ENCODE assay signal across 23 cellular contexts in the genomic region with DNA sequence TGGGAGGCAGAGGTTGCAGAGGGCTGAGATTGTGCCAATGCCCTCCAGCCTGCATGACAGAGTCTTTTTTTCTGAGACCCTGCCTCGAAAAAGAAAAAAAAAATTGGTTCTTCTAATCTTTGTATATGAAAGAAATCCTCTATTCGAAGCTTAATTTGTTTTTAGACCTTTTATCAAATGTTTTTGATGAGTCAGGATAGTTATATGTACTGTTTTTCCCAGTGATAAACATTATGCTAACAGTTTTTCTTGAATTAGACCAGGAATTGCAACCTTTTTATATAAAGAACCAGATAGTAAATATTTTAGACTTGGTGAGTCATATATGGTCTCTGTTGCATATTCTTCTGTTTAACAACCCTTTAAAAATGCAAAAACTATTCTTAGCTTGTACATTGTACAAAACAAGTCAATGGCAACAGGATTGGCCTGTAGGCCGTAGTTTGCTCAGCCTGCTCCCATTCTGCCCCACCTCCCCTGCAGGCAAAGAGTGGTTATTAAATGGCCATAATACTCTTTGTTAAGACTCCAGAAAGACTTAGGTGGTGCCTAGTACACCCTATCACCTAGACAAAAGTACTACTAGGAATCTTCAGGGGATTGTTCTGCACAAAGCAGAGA. TPM values are rescaled to one million over a fixed set of nuclear protein-coding genes. Genes with fewer than 3 reads are reported as not detected.
DNase-seq lines count a peak whose midpoint lies in the region; ATAC-seq, FAIRE-seq and TF ChIP-seq lines count a peak whose summit lies in the region.
"Had no signal": no experiment of that assay in that cellular context is flagged by ENCODE, and none has a peak within 500 bp of the region (broad histone marks: within the 10 kb centered on the region; RNA-seq: fewer than 3 reads in every experiment).

No MANE protein-coding gene starts in this region.

- no peaks in the 10 kb centered on the region for H3K27me3 Mint-ChIP-seq in natural killer cell (ENCODE audit: low read depth in 2 of 2)
- H3K27me3 Mint-ChIP-seq: IgD-negative memory B cell had no signal

- H3K4me3 ChIP-seq in HepG2 (replicated peaks in 1 of 3; ENCODE audit: insufficient read depth in 1 of 3, low read depth in 2 of 3, low read length in 3 of 3), result no peak overlapping the region
- H3K4me3 ChIP-seq in right lobe of liver, result no peak overlapping the region
- no peak overlapping the region for H3K4me3 ChIP-seq in K562
- H3K4me3 ChIP-seq: right atrium auricular region, thyroid gland had no signal

- H2AFZ ChIP-seq in HepG2 (ENCODE audit: low read length) (no peak overlapping the region), K562 (ENCODE audit: low read depth, low read length) (no peak overlapping the region)

- no peak for TF ChIP-seq CTCF in HepG2 (CRISPR knock-in tag; IDR thresholded peaks at IDR 0.05)
- no peak for TF ChIP-seq CTCF in right lobe of liver (IDR thresholded peaks at IDR 0.05)
- TF ChIP-seq CTCF in K562 (IDR thresholded peaks at IDR 0.05 in 2 of 3, conservative IDR thresholded peaks at IDR 0.05 in 1 of 3; ENCODE audit: insufficient read depth in 2 of 3, low read depth in 1 of 3, low read length in 3 of 3), result no peak
- no peak for TF ChIP-seq CTCF in foreskin keratinocyte (conservative IDR thresholded peaks at IDR 0.05)
- TF ChIP-seq CTCF in natural killer cell (IDR thresholded peaks at IDR 0.05), result no peak

- no peaks in the 10 kb centered on the region for H3K9me3 Mint-ChIP-seq in natural killer cell
- H3K9me3 Mint-ChIP-seq: activated naive CD4-positive, alpha-beta T cell treated with anti-CD3 and anti-CD28 coated beads, Interleukin-2, amount 50 U/mL, for 72 hours; IgD-negative memory B cell; nephron had no signal

- POLR2A ChIA-PET in HepG2 (lab: Yijun Ruan, JAX), result no interaction called here
- POLR2A ChIA-PET in K562 (lab: Yijun Ruan, JAX), result no interaction called here

- H3K36me3 ChIP-seq in HepG2 (replicated peaks in 1 of 2; ENCODE audit: control insufficient read depth in 1 of 2, insufficient read depth in 2 of 2, low read length in 2 of 2), result no peaks in the 10 kb centered on the region
- no peaks in the 10 kb centered on the region for H3K36me3 ChIP-seq in right lobe of liver
- H3K36me3 ChIP-seq in K562 (ENCODE audit: control insufficient read depth, insufficient read depth, low read length), result no peaks in the 10 kb centered on the region
- H3K36me3 ChIP-seq: right atrium auricular region, thyroid gland had no signal

- H3K4me1 ChIP-seq in HepG2 (ENCODE audit: insufficient read depth, low read length) (peaks cover 49% of the 10 kb centered on the region), right lobe of liver (peaks cover 0 to 10% (median 2%) of the 10 kb centered on the region in 4 donors), K562 (replicated peaks in 1 of 2; ENCODE audit: control insufficient read depth in 2 of 2, insufficient read depth in 2 of 2, low read length in 2 of 2) (no peaks in the 10 kb centered on the region), foreskin keratinocyte (no peaks in the 10 kb centered on the region)
- H3K4me1 ChIP-seq: Caco-2, right atrium auricular region, thyroid gland had no signal

- no peaks in the 10 kb centered on the region for H3K36me3 Mint-ChIP-seq in natural killer cell

- CTCF ChIA-PET in HepG2 (lab: Yijun Ruan, JAX; ENCODE audit: low intra/inter-chr PET ratio, low total read pairs) (no interaction called here), K562 (lab: Yijun Ruan, JAX; ENCODE audit: low intra/inter-chr PET ratio) (no interaction called here)

- H3K9me3 ChIP-seq in HepG2 (ENCODE audit: low read length) (no peaks in the 10 kb centered on the region), right lobe of liver (no peaks in the 10 kb centered on the region), K562 (replicated peaks; ENCODE audit: control insufficient read depth, insufficient read depth, low read depth, low read length) (no peaks in the 10 kb centered on the region)
- H3K9me3 ChIP-seq: Caco-2, right atrium auricular region, thyroid gland had no signal

- in situ Hi-C loops in HepG2 (cut with HindIII; ENCODE audit: extremely low pct_ligation_motif_present, low pct_unique_long_range_greater_than_20kb) (no loop called here), K562 (cut with MboI) (no loop called here)

- intact Hi-C loops in HepG2 (cut with micrococcal nuclease; ENCODE audit: unreplicated experiment) (no loop called here), right lobe of liver (cut with DNase I) (no loop called here), K562 (cut with micrococcal nuclease) (no loop called here), natural killer cell (cut with micrococcal nuclease) (no loop called here)

- H3K27me3 ChIP-seq in HepG2 (ENCODE audit: control insufficient read depth in 1 of 2, insufficient read depth in 2 of 2, low read length in 2 of 2), result no peaks in the 10 kb centered on the region
- no peaks in the 10 kb centered on the region for H3K27me3 ChIP-seq in right lobe of liver
- H3K27me3 ChIP-seq in K562 (ENCODE audit: control insufficient read depth in 2 of 2, insufficient read depth in 2 of 2, low read length in 2 of 2), result peaks cover 2 to 4% of the 10 kb centered on the region in 2 experiments; a peak in 1 of 5 replicates
- no peaks in the 10 kb centered on the region for H3K27me3 ChIP-seq in foreskin keratinocyte
- H3K27me3 ChIP-seq: right atrium auricular region, thyroid gland had no signal

- 81% methylated on average over 3 of the region's 3 CpGs for WGBS in HepG2 (ENCODE audit: low lambda C conversion rate)
- 84% methylated on average over 2 of the region's 3 CpGs for WGBS in right lobe of liver (ENCODE audit: insufficient coverage, low coverage, low lambda C conversion rate, missing lambda C conversion rate)
- WGBS in K562 (ENCODE audit: insufficient coverage, low coverage, missing lambda C conversion rate), result 0% methylated on average over 3 of the region's 3 CpGs

- H3K27ac Mint-ChIP-seq in natural killer cell, result peak overlapping the region in 1 of 2 donors; percentile 51
- H3K27ac Mint-ChIP-seq: nephron had no signal

- no peaks in the 10 kb centered on the region for H3K9me1 ChIP-seq in K562 (ENCODE audit: control insufficient read depth, insufficient read depth, low read length)

- no peak for DNase-seq in HepG2 (ENCODE audit: low spot score)
- no peak for DNase-seq in right lobe of liver
- no peak for DNase-seq in K562 (ENCODE audit: extremely low read depth in 1 of 4, low spot score in 3 of 4)
- DNase-seq in foreskin keratinocyte, result peak; percentile 14 to 58
- DNase-seq in UCSD-AML1 (lab: John Stamatoyannopoulos, UW; ENCODE audit: unreplicated experiment), result no peak
- no peak for DNase-seq in natural killer cell
- no peak for DNase-seq in DMS53 treated with DMSO at 0.1 percent for 48 hours (lab: John Stamatoyannopoulos, UW; ENCODE audit: unreplicated experiment)
- DNase-seq: 8988T; activated CD4-positive, CD25-positive, alpha-beta regulatory T cell treated with anti-CD3 and anti-CD28 coated beads, Interleukin-2, amount 50 U/mL, for 72 hours; activated CD8-positive, alpha-beta memory T cell treated with anti-CD3 and anti-CD28 coated beads, Interleukin-2, amount 50 U/mL, for 48 hours; Caco-2; cerebellar nuclear complex; NCI-H446; OCI-M1; stimulated activated CD4-positive, alpha-beta T cell treated with anti-CD3 and anti-CD28 coated beads, Interleukin-4, amount 100 ng/mL, for 1 hour; thyroid gland had no signal

- H3K4me2 ChIP-seq in HepG2 (ENCODE audit: low read depth, low read length), result no peak overlapping the region
- H3K4me2 ChIP-seq in K562 (ENCODE audit: insufficient read depth, low read length), result no peak overlapping the region

- no peak for TF ChIP-seq POLR2A in HepG2 (IDR thresholded peaks at IDR 0.05; ENCODE audit: insufficient read depth in 1 of 2, low read depth in 2 of 2, low read length in 2 of 2)
- TF ChIP-seq POLR2A in right lobe of liver (IDR thresholded peaks at IDR 0.05), result no peak
- no peak for TF ChIP-seq POLR2A in K562 (conservative IDR thresholded peaks at IDR 0.05)

- ATAC-seq in HepG2 (no peak), right lobe of liver (no peak), K562 (no peak), foreskin keratinocyte (peak; percentile 52), GM21367 (IDR thresholded peaks at IDR 0.05; ENCODE audit: unreplicated experiment) (no peak), natural killer cell (no peak)
- ATAC-seq: activated naive CD4-positive, alpha-beta T cell treated with anti-CD3 and anti-CD28 coated beads, Interleukin-2, amount 50 U/mL, for 72 hours had no signal

- H3K9ac ChIP-seq in HepG2 (ENCODE audit: insufficient read depth, low read depth, low read length) (no peak overlapping the region), K562 (ENCODE audit: insufficient read depth in 1 of 2, low read depth in 2 of 2, low read length in 2 of 2) (no peak overlapping the region)

- H4K20me1 ChIP-seq in HepG2 (ENCODE audit: insufficient read depth, low read length) (no peaks in the 10 kb centered on the region), K562 (replicated peaks; ENCODE audit: control insufficient read depth, insufficient read depth, low read length) (no peaks in the 10 kb centered on the region)

- H3K4me1 Mint-ChIP-seq in natural killer cell, result peaks cover 11 to 45% of the 10 kb centered on the region in 2 donors
- H3K4me1 Mint-ChIP-seq: nephron had no signal

- H3K27ac ChIP-seq in HepG2 (ENCODE audit: extremely low read length, insufficient read depth, low read length), result no peak overlapping the region
- H3K27ac ChIP-seq in right lobe of liver, result no peak overlapping the region
- H3K27ac ChIP-seq in K562 (ENCODE audit: extremely low read depth, low read depth, low read length), result no peak overlapping the region
- H3K27ac ChIP-seq in foreskin keratinocyte, result no peak overlapping the region
- H3K27ac ChIP-seq: right atrium auricular region, thyroid gland had no signal

- no peak for TF ChIP-seq RAD21 in HepG2 (CRISPR knock-in tag; IDR thresholded peaks at IDR 0.05)
- no peak for TF ChIP-seq RAD21 in K562 (CRISPR knock-in tag; conservative IDR thresholded peaks at IDR 0.05 in 1 of 2, IDR thresholded peaks at IDR 0.05 in 1 of 2)

- no peak for TF ChIP-seq EP300 in HepG2 (IDR thresholded peaks at IDR 0.05; ENCODE audit: low read depth in 2 of 2, low read length in 2 of 2)
- TF ChIP-seq EP300 in HepG2 (CRISPR knock-in tag; IDR thresholded peaks at IDR 0.05; ENCODE audit: borderline replicate concordance), result no peak
- TF ChIP-seq EP300 in K562 (IDR thresholded peaks at IDR 0.05; ENCODE audit: low read length), result no peak

- FAIRE-seq in HepG2 (lab: Jason Lieb, UNC) (no peak), K562 (lab: Jason Lieb, UNC) (no peak)
- FAIRE-seq: GM18507, GM19239 had no signal

- no TSS peak for BruUV-seq in HepG2 (replicated peaks; lab: Mats Ljungman, UMichigan)
- BruUV-seq in K562 (replicated peaks; lab: Mats Ljungman, UMichigan), result no TSS peak

- no peak overlapping the region for H3K4me3 Mint-ChIP-seq in natural killer cell
- H3K4me3 Mint-ChIP-seq: IgD-negative memory B cell, nephron had no signal

- H3K79me2 ChIP-seq in HepG2 (ENCODE audit: insufficient read depth, low read length) (no peaks in the 10 kb centered on the region), K562 (ENCODE audit: control insufficient read depth, insufficient read depth, low read length) (no peaks in the 10 kb centered on the region)

RNA-seq across cellular contexts. Expression of a gene that starts 45.2 kb away (rescaled TPM):
- 2.5 and 2.7 TPM in 2 replicates for total RNA-seq in HepG2 (2016; rRNA removed; fragmentation: Illumina TruSeq; extraction: Trizol)
- total RNA-seq in HepG2 (2016; cell fraction: cytosol; rRNA removed; fragmentation: Illumina TruSeq; extraction: Trizol; ENCODE audit: low read depth), result 2.5 and 2.8 TPM in 2 replicates
- 2.8 and 3.0 TPM in 2 replicates for total RNA-seq in HepG2 (2016; cell fraction: insoluble cytoplasmic fraction; rRNA removed; fragmentation: Illumina TruSeq; extraction: Trizol)
- 1.3 and 1.6 TPM in 2 replicates for total RNA-seq in HepG2 (2016; cell fraction: membrane; rRNA removed; fragmentation: Illumina TruSeq; extraction: Trizol)
- 5.8 and 6.4 TPM in 2 replicates for total RNA-seq in HepG2 (2016; cell fraction: nucleus; rRNA removed; fragmentation: Illumina TruSeq; extraction: Trizol)
- polyA plus RNA-seq in HepG2 (2011; rRNA removed), result 0.91 and 1.3 TPM in 2 replicates
- polyA plus RNA-seq in HepG2 (2011; cell fraction: cytosol; rRNA removed), result 0.55 and 1.0 TPM in 2 replicates
- 1.5 and 1.6 TPM in 2 replicates for polyA plus RNA-seq in HepG2 (2011; cell fraction: nucleus; rRNA removed)
- polyA plus RNA-seq in HepG2 (2012), result 0.80 and 0.81 TPM in 2 replicates
- 2.1 and 2.9 TPM in 2 replicates for polyA plus RNA-seq in HepG2 (2016; cell fraction: cytosol; fragmentation: Illumina TruSeq; extraction: Trizol; ENCODE audit: low read depth)
- 2.1 and 2.2 TPM in 2 replicates for polyA plus RNA-seq in HepG2 (2016; cell fraction: insoluble cytoplasmic fraction; fragmentation: Illumina TruSeq; extraction: Trizol; ENCODE audit: low read depth)
- polyA plus RNA-seq in HepG2 (2016; cell fraction: membrane; fragmentation: Illumina TruSeq; extraction: Trizol; ENCODE audit: low read depth), result 1.7 and 1.8 TPM in 2 replicates
- polyA plus RNA-seq in HepG2 (2016; cell fraction: nucleus; fragmentation: Illumina TruSeq; extraction: Trizol; ENCODE audit: insufficient read depth, low read depth), result 3.3 and 5.1 TPM in 2 replicates
- polyA minus RNA-seq in HepG2 (2011; rRNA and poly(A)+ RNA removed; ENCODE audit: low replicate concordance), result 1.4 and 4.8 TPM in 2 replicates
- polyA minus RNA-seq in HepG2 (2011; cell fraction: cytosol; rRNA and poly(A)+ RNA removed), result 2.0 and 2.5 TPM in 2 replicates
- polyA minus RNA-seq in HepG2 (2011; cell fraction: nucleus; rRNA and poly(A)+ RNA removed), result 7.7 and 8.7 TPM in 2 replicates
- total RNA-seq in right lobe of liver, result 10 to 100 TPM in 5 of 6 experiments, 1 to 10 TPM in 1; 9.0 to 16.6 (median 12.5) TPM
- 2.5 and 10.4 TPM in 2 replicates for total RNA-seq in K562 (2011; cell fraction: chromatin; rRNA removed; ENCODE audit: low replicate concordance)
- 1.1 and 1.2 TPM in 2 replicates for total RNA-seq in K562 (2011; cell fraction: nucleolus; rRNA removed)
- total RNA-seq in K562 (2011; cell fraction: nucleoplasm; rRNA removed), result 1.8 and 3.4 TPM in 2 replicates
- 0.73 and 1.3 TPM in 2 replicates for total RNA-seq in K562 (2014; rRNA removed)
- 1.6 and 1.7 TPM in 2 replicates for total RNA-seq in K562 (2014; rRNA removed; fragmentation: Illumina TruSeq; extraction: Trizol)
- 0.94 and 1.2 TPM in 2 replicates for total RNA-seq in K562 (2015; rRNA removed; fragmentation: Illumina TruSeq; extraction: Trizol)
- 1.6 and 2.1 TPM in 2 replicates for total RNA-seq in K562 (2021)
- polyA plus RNA-seq in K562 (2011; rRNA removed), result 1.5 and 2.4 TPM in 2 replicates
- 0.52 and 1.5 TPM in 2 replicates for polyA plus RNA-seq in K562 (2011; cell fraction: cytosol; rRNA removed)
- polyA plus RNA-seq in K562 (2011; cell fraction: nucleus; rRNA removed), result 1.5 and 2.3 TPM in 2 replicates
- polyA plus RNA-seq in K562 (2012), result 1.6 and 2.3 TPM in 2 replicates
- polyA plus RNA-seq in K562 (2014; fragmentation: Illumina TruSeq; extraction: Trizol), result 0.83 and 0.91 TPM in 2 replicates
- polyA plus RNA-seq in K562 (2014; fragmentation: Nextera tagmentation; extraction: Ambion mirVana), result 1 to 10 TPM in 1 of 2 experiments, under 1 TPM in 1; 0.73 to 1.6 TPM
- 1.1 and 1.4 TPM in 2 replicates for polyA plus RNA-seq in K562 (2014; rRNA removed)
- 3.9 and 5.5 TPM in 2 replicates for polyA minus RNA-seq in K562 (2011; rRNA and poly(A)+ RNA removed)
- polyA minus RNA-seq in K562 (2011; cell fraction: cytosol; rRNA and poly(A)+ RNA removed), result 0.86 and 3.0 TPM in 2 replicates
- 2.7 and 4.8 TPM in 2 replicates for polyA minus RNA-seq in K562 (2011; cell fraction: nucleus; rRNA and poly(A)+ RNA removed)
- 13.0 and 18.8 TPM in 2 replicates for total RNA-seq in foreskin keratinocyte
- polyA plus RNA-seq in foreskin keratinocyte, result 4.1 and 5.3 TPM in 2 replicates
- 100 to 1,000 TPM in 1 of 3 donors, 10 to 100 TPM in 2; 89.9 to 115 (median 93.6) TPM for total RNA-seq in natural killer cell

Comparison
In these comparisons a context has a peak if more than half of its experiments do, and no peak if none do; other contexts are left out.
1. DNase-seq: peak in foreskin keratinocyte (2 of 2); none in HepG2 (single experiment), right lobe of liver (0 of 3), K562 (0 of 4), UCSD-AML1 (single experiment), natural killer cell (single experiment) and DMS53 treated with DMSO at 0.1 percent for 48 hours (single experiment).